ENCODE assay signal across 1 cellular context in the genomic region with DNA sequence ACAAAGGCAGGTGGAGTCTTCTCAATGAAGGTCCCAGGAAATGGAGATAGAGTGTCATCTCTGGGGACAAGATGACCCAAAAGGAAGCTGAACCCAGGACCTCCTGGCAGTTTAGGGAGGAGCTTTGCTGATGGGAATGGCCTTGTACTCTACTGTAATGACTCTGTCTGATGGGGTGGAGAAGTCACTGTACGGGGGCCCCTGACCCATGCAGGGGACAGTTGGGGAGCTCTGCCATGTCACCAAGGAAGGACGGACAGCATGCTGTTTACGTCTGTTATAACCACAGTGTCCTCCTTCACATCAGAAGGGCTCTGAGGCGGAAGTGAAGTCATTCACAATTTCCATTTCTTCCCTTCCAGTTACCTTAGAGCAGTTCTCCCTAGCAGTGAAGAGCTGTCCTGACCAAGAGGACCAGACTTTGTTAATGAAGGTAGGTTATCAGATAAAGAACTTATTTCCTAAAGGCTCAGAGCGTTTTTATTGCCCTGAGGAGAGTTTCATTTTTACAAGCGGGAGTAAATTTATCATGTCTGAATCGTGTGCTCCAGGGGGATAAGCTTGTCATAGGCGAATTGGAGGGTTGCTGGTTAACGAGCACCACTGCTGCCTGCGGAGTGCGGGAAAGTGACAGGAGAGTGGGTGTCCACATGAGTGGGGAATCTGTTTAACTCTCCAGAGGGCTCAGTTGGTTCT.
TF ChIP-seq lines count a peak whose summit lies in the region.

No MANE protein-coding gene starts in this region.

TF ChIP-seq in WTC11, 78 proteins besides CTCF, POLR2A, EP300 and RAD21 (continued from another document):
- TF ChIP-seq, protein P1, sequence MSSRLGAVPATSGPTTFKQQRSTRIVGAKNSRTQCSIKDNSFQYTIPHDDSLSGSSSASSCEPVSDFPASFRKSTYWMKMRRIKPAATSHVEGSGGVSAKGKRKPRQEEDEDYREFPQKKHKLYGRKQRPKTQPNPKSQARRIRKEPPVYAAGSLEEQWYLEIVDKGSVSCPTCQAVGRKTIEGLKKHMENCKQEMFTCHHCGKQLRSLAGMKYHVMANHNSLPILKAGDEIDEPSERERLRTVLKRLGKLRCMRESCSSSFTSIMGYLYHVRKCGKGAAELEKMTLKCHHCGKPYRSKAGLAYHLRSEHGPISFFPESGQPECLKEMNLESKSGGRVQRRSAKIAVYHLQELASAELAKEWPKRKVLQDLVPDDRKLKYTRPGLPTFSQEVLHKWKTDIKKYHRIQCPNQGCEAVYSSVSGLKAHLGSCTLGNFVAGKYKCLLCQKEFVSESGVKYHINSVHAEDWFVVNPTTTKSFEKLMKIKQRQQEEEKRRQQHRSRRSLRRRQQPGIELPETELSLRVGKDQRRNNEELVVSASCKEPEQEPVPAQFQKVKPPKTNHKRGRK (CRISPR knock-in tag; IDR thresholded peaks at IDR 0.05; ENCODE audit: borderline replicate concordance) = no peak
- TF ChIP-seq ZNF138 (CRISPR knock-in tag; conservative IDR thresholded peaks at IDR 0.05) (no peak), IRF2 (CRISPR knock-in tag; IDR thresholded peaks at IDR 0.05; ENCODE audit: borderline replicate concordance, low read depth) (no peak), ZNF317 (CRISPR knock-in tag; IDR thresholded peaks at IDR 0.05; ENCODE audit: borderline replicate concordance, low read depth) (no peak), OVOL2 (CRISPR knock-in tag; IDR thresholded peaks at IDR 0.05; ENCODE audit: borderline replicate concordance) (no peak), NFYB (CRISPR knock-in tag; conservative IDR thresholded peaks at IDR 0.05; ENCODE audit: low read depth) (no peak), ATF1 (CRISPR knock-in tag; IDR thresholded peaks at IDR 0.05) (no peak), RORB (CRISPR knock-in tag; IDR thresholded peaks at IDR 0.05) (no peak)
- TF ChIP-seq, protein P2, sequence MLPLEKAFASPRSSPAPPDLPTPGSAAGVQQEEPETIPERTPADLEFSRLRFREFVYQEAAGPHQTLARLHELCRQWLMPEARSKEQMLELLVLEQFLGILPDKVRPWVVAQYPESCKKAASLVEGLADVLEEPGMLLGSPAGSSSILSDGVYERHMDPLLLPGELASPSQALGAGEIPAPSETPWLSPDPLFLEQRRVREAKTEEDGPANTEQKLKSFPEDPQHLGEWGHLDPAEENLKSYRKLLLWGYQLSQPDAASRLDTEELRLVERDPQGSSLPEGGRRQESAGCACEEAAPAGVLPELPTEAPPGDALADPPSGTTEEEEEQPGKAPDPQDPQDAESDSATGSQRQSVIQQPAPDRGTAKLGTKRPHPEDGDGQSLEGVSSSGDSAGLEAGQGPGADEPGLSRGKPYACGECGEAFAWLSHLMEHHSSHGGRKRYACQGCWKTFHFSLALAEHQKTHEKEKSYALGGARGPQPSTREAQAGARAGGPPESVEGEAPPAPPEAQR (CRISPR knock-in tag; IDR thresholded peaks at IDR 0.05) = no peak
- TF ChIP-seq, protein P3, sequence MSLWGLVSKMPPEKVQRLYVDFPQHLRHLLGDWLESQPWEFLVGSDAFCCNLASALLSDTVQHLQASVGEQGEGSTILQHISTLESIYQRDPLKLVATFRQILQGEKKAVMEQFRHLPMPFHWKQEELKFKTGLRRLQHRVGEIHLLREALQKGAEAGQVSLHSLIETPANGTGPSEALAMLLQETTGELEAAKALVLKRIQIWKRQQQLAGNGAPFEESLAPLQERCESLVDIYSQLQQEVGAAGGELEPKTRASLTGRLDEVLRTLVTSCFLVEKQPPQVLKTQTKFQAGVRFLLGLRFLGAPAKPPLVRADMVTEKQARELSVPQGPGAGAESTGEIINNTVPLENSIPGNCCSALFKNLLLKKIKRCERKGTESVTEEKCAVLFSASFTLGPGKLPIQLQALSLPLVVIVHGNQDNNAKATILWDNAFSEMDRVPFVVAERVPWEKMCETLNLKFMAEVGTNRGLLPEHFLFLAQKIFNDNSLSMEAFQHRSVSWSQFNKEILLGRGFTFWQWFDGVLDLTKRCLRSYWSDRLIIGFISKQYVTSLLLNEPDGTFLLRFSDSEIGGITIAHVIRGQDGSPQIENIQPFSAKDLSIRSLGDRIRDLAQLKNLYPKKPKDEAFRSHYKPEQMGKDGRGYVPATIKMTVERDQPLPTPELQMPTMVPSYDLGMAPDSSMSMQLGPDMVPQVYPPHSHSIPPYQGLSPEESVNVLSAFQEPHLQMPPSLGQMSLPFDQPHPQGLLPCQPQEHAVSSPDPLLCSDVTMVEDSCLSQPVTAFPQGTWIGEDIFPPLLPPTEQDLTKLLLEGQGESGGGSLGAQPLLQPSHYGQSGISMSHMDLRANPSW (CRISPR knock-in tag; conservative IDR thresholded peaks at IDR 0.05; ENCODE audit: low read depth) = no peak
- TF ChIP-seq, protein P4, sequence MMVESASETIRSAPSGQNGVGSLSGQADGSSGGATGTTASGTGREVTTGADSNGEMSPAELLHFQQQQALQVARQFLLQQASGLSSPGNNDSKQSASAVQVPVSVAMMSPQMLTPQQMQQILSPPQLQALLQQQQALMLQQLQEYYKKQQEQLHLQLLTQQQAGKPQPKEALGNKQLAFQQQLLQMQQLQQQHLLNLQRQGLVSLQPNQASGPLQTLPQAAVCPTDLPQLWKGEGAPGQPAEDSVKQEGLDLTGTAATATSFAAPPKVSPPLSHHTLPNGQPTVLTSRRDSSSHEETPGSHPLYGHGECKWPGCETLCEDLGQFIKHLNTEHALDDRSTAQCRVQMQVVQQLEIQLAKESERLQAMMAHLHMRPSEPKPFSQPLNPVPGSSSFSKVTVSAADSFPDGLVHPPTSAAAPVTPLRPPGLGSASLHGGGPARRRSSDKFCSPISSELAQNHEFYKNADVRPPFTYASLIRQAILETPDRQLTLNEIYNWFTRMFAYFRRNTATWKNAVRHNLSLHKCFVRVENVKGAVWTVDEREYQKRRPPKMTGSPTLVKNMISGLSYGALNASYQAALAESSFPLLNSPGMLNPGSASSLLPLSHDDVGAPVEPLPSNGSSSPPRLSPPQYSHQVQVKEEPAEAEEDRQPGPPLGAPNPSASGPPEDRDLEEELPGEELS (CRISPR knock-in tag; IDR thresholded peaks at IDR 0.05) = no peak
TF ChIP-seq in WTC11: peak in this region for 0.
